1 cellular context compared by ENCODE assay signal in the genomic region with DNA sequence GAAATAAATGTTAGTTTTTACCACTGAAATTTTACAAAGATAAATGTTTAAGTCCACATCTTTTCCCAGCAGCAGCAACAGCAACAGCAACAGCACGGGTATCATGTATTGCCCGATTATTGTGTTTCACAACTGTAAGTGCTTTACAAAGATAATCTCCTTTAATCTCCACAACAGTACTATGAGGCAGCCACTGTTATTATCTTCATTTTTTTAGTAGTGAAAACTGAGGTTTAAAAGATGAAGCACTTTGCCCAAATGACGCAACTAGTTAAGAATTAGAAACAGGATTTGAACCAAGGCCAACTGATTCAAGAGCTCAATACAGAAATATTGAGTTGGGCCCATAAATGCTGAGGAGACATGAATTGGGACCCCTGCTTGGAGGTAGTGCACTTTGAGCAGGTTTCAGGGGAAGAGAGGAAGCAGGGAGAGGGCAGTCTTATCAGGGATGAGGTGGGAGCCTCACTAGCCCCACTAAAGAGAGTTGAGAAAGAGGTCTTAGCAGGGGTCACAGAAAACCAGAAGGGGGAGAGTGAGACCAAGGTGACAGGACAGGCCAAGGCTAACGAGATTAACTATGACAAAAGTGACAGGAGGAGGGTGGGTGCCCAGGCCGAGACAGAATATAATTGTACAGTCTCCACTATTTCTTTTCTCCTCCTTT.
TF ChIP-seq lines count a peak whose summit lies in the region.

No MANE protein-coding gene starts in this region.

TF ChIP-seq in WTC11, 78 proteins besides CTCF, POLR2A, EP300 and RAD21 (continued from another document):
- TF ChIP-seq, protein P1, sequence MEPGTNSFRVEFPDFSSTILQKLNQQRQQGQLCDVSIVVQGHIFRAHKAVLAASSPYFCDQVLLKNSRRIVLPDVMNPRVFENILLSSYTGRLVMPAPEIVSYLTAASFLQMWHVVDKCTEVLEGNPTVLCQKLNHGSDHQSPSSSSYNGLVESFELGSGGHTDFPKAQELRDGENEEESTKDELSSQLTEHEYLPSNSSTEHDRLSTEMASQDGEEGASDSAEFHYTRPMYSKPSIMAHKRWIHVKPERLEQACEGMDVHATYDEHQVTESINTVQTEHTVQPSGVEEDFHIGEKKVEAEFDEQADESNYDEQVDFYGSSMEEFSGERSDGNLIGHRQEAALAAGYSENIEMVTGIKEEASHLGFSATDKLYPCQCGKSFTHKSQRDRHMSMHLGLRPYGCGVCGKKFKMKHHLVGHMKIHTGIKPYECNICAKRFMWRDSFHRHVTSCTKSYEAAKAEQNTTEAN (CRISPR knock-in tag; IDR thresholded peaks at IDR 0.05), result no peak
- TF ChIP-seq, protein P2, sequence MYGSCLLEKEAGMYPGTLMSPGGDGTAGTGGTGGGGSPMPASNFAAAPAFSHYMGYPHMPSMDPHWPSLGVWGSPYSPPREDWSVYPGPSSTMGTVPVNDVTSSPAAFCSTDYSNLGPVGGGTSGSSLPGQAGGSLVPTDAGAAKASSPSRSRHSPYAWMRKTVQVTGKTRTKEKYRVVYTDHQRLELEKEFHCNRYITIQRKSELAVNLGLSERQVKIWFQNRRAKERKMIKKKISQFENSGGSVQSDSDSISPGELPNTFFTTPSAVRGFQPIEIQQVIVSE (CRISPR knock-in tag; IDR thresholded peaks at IDR 0.05; ENCODE audit: borderline replicate concordance), result no peak
- no peak for TF ChIP-seq GTF2I (CRISPR knock-in tag; conservative IDR thresholded peaks at IDR 0.05)
- no peak for TF ChIP-seq SMAD3 (CRISPR knock-in tag; IDR thresholded peaks at IDR 0.05; ENCODE audit: borderline replicate concordance)
- no peak for TF ChIP-seq ZBTB21 (CRISPR knock-in tag; IDR thresholded peaks at IDR 0.05; ENCODE audit: borderline replicate concordance)
- no peak for TF ChIP-seq SOX15 (CRISPR knock-in tag; IDR thresholded peaks at IDR 0.05)
- TF ChIP-seq ZNF671 (CRISPR knock-in tag; IDR thresholded peaks at IDR 0.05), result no peak
